In the genomic region with DNA sequence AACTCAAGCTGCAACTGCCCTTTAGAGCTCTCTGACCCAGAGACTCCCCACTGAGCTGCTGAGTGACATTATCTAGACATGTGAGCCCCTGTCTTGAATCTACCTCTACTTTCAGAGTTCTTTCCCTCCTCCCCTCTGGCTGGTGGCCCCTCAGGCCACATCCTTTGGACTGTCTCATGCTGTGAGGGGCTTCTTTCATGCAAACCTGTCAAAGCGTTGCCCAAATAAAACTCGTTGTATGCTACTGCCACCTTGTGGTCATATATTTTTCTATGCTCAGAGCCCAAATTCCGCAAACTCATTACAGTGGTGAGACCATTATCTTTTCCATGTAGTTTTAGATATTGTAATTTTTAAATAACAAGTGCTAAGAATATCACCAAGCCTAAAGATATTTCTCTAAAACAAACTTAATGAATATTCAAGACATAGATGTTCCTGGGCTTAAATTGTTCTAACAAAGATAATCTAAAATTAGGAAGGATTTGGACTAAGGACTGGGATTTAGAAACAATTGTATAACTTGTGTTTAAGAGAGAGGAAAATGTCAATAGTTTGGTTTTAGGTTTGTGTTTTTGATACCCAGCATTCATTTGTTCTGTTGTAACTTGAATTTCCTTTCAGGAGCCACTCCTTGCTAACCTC, we compare ENCODE assay signal across 7 cellular contexts.
DNase-seq lines count a peak whose midpoint lies in the region; ATAC-seq and TF ChIP-seq lines count a peak whose summit lies in the region.

No MANE protein-coding gene starts in this region.

- POLR2A ChIA-PET in SK-N-SH (lab: Yijun Ruan, JAX) = no interaction called here

- TF ChIP-seq EP300 in Ishikawa (IDR thresholded peaks at IDR 0.05; ENCODE audit: borderline replicate concordance) = no peak
- no peak for TF ChIP-seq EP300 in SK-N-SH (IDR thresholded peaks at IDR 0.05; ENCODE audit: borderline replicate concordance in 1 of 2, low read depth in 1 of 2, low read length in 1 of 2)
- TF ChIP-seq EP300 in upper lobe of left lung (IDR thresholded peaks at IDR 0.05) = no peak

- H3K27ac ChIP-seq in SK-N-SH (ENCODE audit: low read depth in 2 of 2, low read length in 1 of 2) = no peak overlapping the region
- no peak overlapping the region for H3K27ac ChIP-seq in upper lobe of left lung
- no peak overlapping the region for H3K27ac ChIP-seq in aorta (ENCODE audit: low read depth in 1 of 2, low read length in 2 of 2)

- peak; percentile 46 for DNase-seq in ELR (ENCODE audit: low read depth)
- DNase-seq in SK-N-SH = peak; percentile 29
- DNase-seq in globus pallidus (ENCODE audit: low spot score) = peak; percentile 20
- no peak for DNase-seq in upper lobe of left lung
- no peak for DNase-seq in aorta

- no peak overlapping the region for H2AFZ ChIP-seq in SK-N-SH (ENCODE audit: low read depth)

- TF ChIP-seq RAD21 in Ishikawa (IDR thresholded peaks at IDR 0.05; ENCODE audit: low read depth) (peak; percentile 72), SK-N-SH (IDR thresholded peaks at IDR 0.05; ENCODE audit: low read length) (peak; percentile 71)

- H4K20me1 ChIP-seq in SK-N-SH (ENCODE audit: insufficient read depth) = no peaks in the 10 kb centered on the region

- CTCF ChIA-PET in SK-N-SH (lab: Yijun Ruan, JAX) = interaction anchor here (0.8 to 6.9 kb wide), 8 partner anchors 11 to 220 kb away, joined by 3 to 64 read pairs (median 5); no protein-coding TSS in a partner anchor

- TF ChIP-seq CTCF in SK-N-SH (IDR thresholded peaks at IDR 0.05) = peak; percentile 67
- TF ChIP-seq CTCF in upper lobe of left lung (IDR thresholded peaks at IDR 0.05) = peak in 5 of 6 experiments; percentile 18 to 48 (median 34)

- TF ChIP-seq POLR2A in upper lobe of left lung (IDR thresholded peaks at IDR 0.05) = no peak

- intact Hi-C loops in aorta (cut with DNase I) = loop anchor here in 1 of 2 donors (2.0 to 5.0 kb wide), 2 partner anchors 72 to 221 kb away; no protein-coding TSS in a partner anchor

- no peak overlapping the region for H3K9ac ChIP-seq in SK-N-SH

- H3K79me2 ChIP-seq in SK-N-SH (ENCODE audit: insufficient read depth) = no peaks in the 10 kb centered on the region

- no peak overlapping the region for H3K4me3 ChIP-seq in SK-N-SH (ENCODE audit: low read depth in 2 of 2, low read length in 1 of 2)
- no peak overlapping the region for H3K4me3 ChIP-seq in upper lobe of left lung
- H3K4me3 ChIP-seq in aorta (ENCODE audit: low read length in 2 of 2) = no peak overlapping the region

- H3K27me3 ChIP-seq in SK-N-SH (ENCODE audit: insufficient read depth) (no peaks in the 10 kb centered on the region), upper lobe of left lung (no peaks in the 10 kb centered on the region), aorta (ENCODE audit: control insufficient read depth in 1 of 2, insufficient read depth in 2 of 2, low read length in 1 of 2) (no peaks in the 10 kb centered on the region)

- H3K9me3 ChIP-seq in SK-N-SH (no peaks in the 10 kb centered on the region), upper lobe of left lung (peaks cover 0 to 9% (median 3%) of the 10 kb centered on the region in 4 donors), aorta (ENCODE audit: control insufficient read depth, low read length) (peaks cover 10% of the 10 kb centered on the region)

- no peaks in the 10 kb centered on the region for H3K9me2 ChIP-seq in SK-N-SH

- H3K36me3 ChIP-seq in SK-N-SH (replicated peaks in 1 of 2; ENCODE audit: control insufficient read depth in 1 of 2, insufficient read depth in 2 of 2, low read length in 1 of 2) (no peaks in the 10 kb centered on the region), upper lobe of left lung (no peaks in the 10 kb centered on the region), aorta (ENCODE audit: control insufficient read depth in 1 of 2, insufficient read depth in 2 of 2, low read length in 1 of 2) (no peaks in the 10 kb centered on the region)

- whole genome bisulfite sequencing in SK-N-SH (ENCODE audit: low lambda C conversion rate) = 11% methylated on average over 3 of the region's 3 CpGs
- WGBS in upper lobe of left lung, 2 donors = 31 to 35% methylated on average over 3 of the region's 3 CpGs
- WGBS in aorta, 2 donors = 25 to 32% methylated on average over 3 of the region's 3 CpGs

- H3K4me2 ChIP-seq in SK-N-SH = no peak overlapping the region

- no peaks in the 10 kb centered on the region for H3F3A ChIP-seq in SK-N-SH (replicated peaks; ENCODE audit: insufficient read depth)

- no peaks in the 10 kb centered on the region for H3K4me1 ChIP-seq in SK-N-SH (ENCODE audit: control insufficient read depth in 1 of 2, insufficient read depth in 2 of 2, low read depth in 1 of 2, low read length in 1 of 2)
- no peaks in the 10 kb centered on the region for H3K4me1 ChIP-seq in upper lobe of left lung
- H3K4me1 ChIP-seq in aorta (ENCODE audit: control insufficient read depth in 1 of 2, insufficient read depth in 2 of 2, low read length in 2 of 2) = no peaks in the 10 kb centered on the region

- ATAC-seq in upper lobe of left lung (ENCODE audit: low FRiP score in 2 of 2) (no peak), aorta (ENCODE audit: low FRiP score) (no peak), GM21529 (IDR thresholded peaks at IDR 0.05; ENCODE audit: unreplicated experiment) (no peak)

TF ChIP-seq in Ishikawa, 13 proteins besides CTCF, POLR2A, EP300 and RAD21 (continues in another document):
- no peak for TF ChIP-seq TCF12 (IDR thresholded peaks at IDR 0.05; ENCODE audit: low read depth)
- no peak for TF ChIP-seq EGR1 (IDR thresholded peaks at IDR 0.05)
- TF ChIP-seq, protein P1, sequence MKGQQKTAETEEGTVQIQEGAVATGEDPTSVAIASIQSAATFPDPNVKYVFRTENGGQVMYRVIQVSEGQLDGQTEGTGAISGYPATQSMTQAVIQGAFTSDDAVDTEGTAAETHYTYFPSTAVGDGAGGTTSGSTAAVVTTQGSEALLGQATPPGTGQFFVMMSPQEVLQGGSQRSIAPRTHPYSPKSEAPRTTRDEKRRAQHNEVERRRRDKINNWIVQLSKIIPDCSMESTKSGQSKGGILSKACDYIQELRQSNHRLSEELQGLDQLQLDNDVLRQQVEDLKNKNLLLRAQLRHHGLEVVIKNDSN (IDR thresholded peaks at IDR 0.05) = no peak
- TF ChIP-seq REST (IDR thresholded peaks at IDR 0.05; ENCODE audit: low read depth) = no peak
- TF ChIP-seq FOXM1 (IDR thresholded peaks at IDR 0.05; ENCODE audit: borderline replicate concordance, low read depth) = no peak

TF ChIP-seq in SK-N-SH, 30 proteins besides CTCF, POLR2A, EP300 and RAD21:
- peak; percentile 39; the same call in 1 of the 2 replicates for TF ChIP-seq SMC3 (IDR thresholded peaks at IDR 0.05; ENCODE audit: low read depth, low read length)
- TF ChIP-seq USF2 (IDR thresholded peaks at IDR 0.05; ENCODE audit: borderline replicate concordance, low read depth, low read length) = no peak
- TF ChIP-seq, protein P1 (IDR thresholded peaks at IDR 0.05; ENCODE audit: borderline replicate concordance, low read depth) = no peak
- no peak for TF ChIP-seq SIN3A (IDR thresholded peaks at IDR 0.05; ENCODE audit: borderline replicate concordance, low read depth, low read length)

Comparison
In these comparisons a context has a peak if more than half of its experiments do, and no peak if none do; other contexts are left out.
1. DNase-seq: peak in ELR (single experiment), SK-N-SH (single experiment) and globus pallidus (single experiment); none in upper lobe of left lung (0 of 2) and aorta (0 of 2).